Comparison of ENCODE assay signal across 1 cellular context in the genomic region with DNA sequence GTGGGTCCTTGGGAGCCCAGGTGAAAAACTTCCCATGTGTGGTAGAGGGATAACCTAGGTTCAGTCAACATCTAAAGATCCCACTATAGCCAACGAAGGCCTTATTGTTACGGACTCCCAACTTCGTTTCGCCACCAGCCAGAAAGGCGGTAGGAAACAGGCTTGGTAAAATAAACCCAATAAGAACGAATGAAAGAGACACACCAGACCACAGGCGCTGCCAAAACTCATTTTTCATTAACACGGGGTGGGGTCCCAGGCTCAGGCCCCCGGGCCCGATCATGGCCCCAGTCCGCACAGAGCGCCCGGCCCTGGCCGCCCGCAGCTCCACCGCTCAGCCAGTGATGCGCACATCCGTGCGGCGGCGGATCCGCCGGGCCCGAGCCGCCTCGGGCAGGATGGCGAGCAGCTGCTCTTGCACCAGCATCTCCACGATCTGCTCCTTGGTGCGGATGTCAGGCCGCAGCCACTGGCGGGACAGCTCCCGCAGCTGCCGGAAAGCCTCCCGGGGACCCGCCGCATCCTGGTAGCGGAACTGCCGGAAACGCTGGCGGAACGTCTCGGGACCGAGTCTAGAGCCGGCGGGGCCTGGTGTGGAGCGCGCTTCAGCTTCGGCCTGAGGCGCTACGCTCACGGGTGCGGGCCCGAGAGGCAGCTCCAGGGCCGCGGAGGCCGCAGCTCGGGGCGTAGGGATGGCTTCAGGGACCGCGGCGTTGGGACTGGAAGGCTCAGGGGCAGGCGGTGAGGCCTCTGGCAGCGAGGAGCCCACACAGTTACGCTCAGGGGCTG.
TF ChIP-seq lines count a peak whose summit lies in the region.

No MANE protein-coding gene starts in this region.

TF ChIP-seq in IMR-90, 13 proteins besides CTCF, POLR2A, EP300 and RAD21:
- TF ChIP-seq BHLHE40 (IDR thresholded peaks at IDR 0.05; ENCODE audit: low read depth, low read length) (no peak), NFE2L2 (IDR thresholded peaks at IDR 0.05; ENCODE audit: low read depth, low read length) (no peak), MXI1 (IDR thresholded peaks at IDR 0.05; ENCODE audit: borderline replicate concordance, low read depth, low read length) (no peak), SMC3 (IDR thresholded peaks at IDR 0.05; ENCODE audit: low read depth, low read length) (no peak), FOS (IDR thresholded peaks at IDR 0.05; ENCODE audit: low read depth, low read length) (no peak), MAZ (IDR thresholded peaks at IDR 0.05; ENCODE audit: borderline replicate concordance, low read depth, low read length) (no peak), RCOR1 (IDR thresholded peaks at IDR 0.05; ENCODE audit: insufficient replicate concordance, low read length) (no peak), CHD1 (IDR thresholded peaks at IDR 0.05; ENCODE audit: low read depth, low read length) (no peak; the same call in 1 of the 2 replicates), RFX5 (IDR thresholded peaks at IDR 0.05; ENCODE audit: low read depth, low read length) (no peak), MAFK (IDR thresholded peaks at IDR 0.05; ENCODE audit: low read depth, low read length) (no peak)
- TF ChIP-seq, protein P1, sequence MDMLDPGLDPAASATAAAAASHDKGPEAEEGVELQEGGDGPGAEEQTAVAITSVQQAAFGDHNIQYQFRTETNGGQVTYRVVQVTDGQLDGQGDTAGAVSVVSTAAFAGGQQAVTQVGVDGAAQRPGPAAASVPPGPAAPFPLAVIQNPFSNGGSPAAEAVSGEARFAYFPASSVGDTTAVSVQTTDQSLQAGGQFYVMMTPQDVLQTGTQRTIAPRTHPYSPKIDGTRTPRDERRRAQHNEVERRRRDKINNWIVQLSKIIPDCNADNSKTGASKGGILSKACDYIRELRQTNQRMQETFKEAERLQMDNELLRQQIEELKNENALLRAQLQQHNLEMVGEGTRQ (IDR thresholded peaks at IDR 0.05; ENCODE audit: low read depth, low read length), result no peak
- TF ChIP-seq, protein P2, sequence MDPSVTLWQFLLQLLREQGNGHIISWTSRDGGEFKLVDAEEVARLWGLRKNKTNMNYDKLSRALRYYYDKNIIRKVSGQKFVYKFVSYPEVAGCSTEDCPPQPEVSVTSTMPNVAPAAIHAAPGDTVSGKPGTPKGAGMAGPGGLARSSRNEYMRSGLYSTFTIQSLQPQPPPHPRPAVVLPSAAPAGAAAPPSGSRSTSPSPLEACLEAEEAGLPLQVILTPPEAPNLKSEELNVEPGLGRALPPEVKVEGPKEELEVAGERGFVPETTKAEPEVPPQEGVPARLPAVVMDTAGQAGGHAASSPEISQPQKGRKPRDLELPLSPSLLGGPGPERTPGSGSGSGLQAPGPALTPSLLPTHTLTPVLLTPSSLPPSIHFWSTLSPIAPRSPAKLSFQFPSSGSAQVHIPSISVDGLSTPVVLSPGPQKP (IDR thresholded peaks at IDR 0.05; ENCODE audit: borderline replicate concordance, low read depth, low read length), result no peak
